ENCODE assay signal across 15 cellular contexts in genomic region chrX:17022205-17022604, GRCh38.
DNase-seq lines count a peak whose midpoint lies in the region; ATAC-seq and TF ChIP-seq lines count a peak whose summit lies in the region.
"Had no signal": no experiment of that assay in that cellular context is flagged by ENCODE, and none has a peak within 500 bp of the region (broad histone marks: within the 10 kb centered on the region; RNA-seq: fewer than 3 reads in every experiment).

No MANE protein-coding gene starts in this region.

- H3K27ac Mint-ChIP-seq in HFFc6 (no peak overlapping the region), Calu3 (ENCODE audit: unreplicated experiment) (no peak overlapping the region)
- H3K27ac Mint-ChIP-seq: activated CD4-positive, alpha-beta T cell treated with anti-CD3 and anti-CD28 coated beads for 36 hours; activated T-helper 2 cell treated with anti-CD3 and anti-CD28 coated beads, Interferon-gamma antibody, Interleukin-2, Interleukin-4, amounts not matched to agents 10 μg/mL and 5 μg/mL and 100 μg/mL, durations not matched to agents 14 hours and 24 hours and 36 hours; T-helper 1 cell treated with Interleukin-12 subunit alpha and Interleukin-12 subunit beta and Interleukin-4 antibody, amounts not matched to agents 30 μg/mL and 1 μg/mL, for 36 hours had no signal

- no peaks in the 10 kb centered on the region for H3K9me3 ChIP-seq in ascending aorta
- H3K9me3 ChIP-seq: A549, gastrocnemius medialis, lower lobe of right lung had no signal

- no peaks in the 10 kb centered on the region for H3K36me3 ChIP-seq in ascending aorta
- H3K36me3 ChIP-seq: gastrocnemius medialis, lower lobe of right lung had no signal

- no peaks in the 10 kb centered on the region for H3K27me3 ChIP-seq in ascending aorta

- no peak for TF ChIP-seq POLR2A in GM18505 (IDR thresholded peaks at IDR 0.05; ENCODE audit: borderline replicate concordance, extremely low read depth, insufficient read depth, insufficient read length)

- no TSS peak for BruUV-seq in Calu3 (replicated peaks; lab: Mats Ljungman, UMichigan)

- peak; percentile 24 for DNase-seq in A172 (ENCODE audit: low spot score)
- DNase-seq in HFFc6 = peak; percentile 15
- DNase-seq in OCI-M1 (lab: John Stamatoyannopoulos, UW) = peak; percentile 14
- DNase-seq in fibroblast of gingiva (ENCODE audit: low read depth) = peak; percentile 15
- DNase-seq in Calu3 = no peak
- DNase-seq in ascending aorta (ENCODE audit: low spot score in 2 of 2) = no peak
- DNase-seq: activated CD4-positive, alpha-beta T cell treated with anti-CD3 and anti-CD28 coated beads for 36 hours; gastrocnemius medialis; lower lobe of right lung; NCI-H1092 treated with DMSO at 0.1 percent for 48 hours had no signal

- no peaks in the 10 kb centered on the region for H3K9me3 Mint-ChIP-seq in HFFc6
- no peaks in the 10 kb centered on the region for H3K9me3 Mint-ChIP-seq in Calu3 (ENCODE audit: low read depth, unreplicated experiment)
- H3K9me3 Mint-ChIP-seq: activated T-helper 2 cell treated with anti-CD3 and anti-CD28 coated beads, Interferon-gamma antibody, Interleukin-2, Interleukin-4, amounts not matched to agents 10 μg/mL and 5 μg/mL and 100 μg/mL, durations not matched to agents 14 hours and 24 hours and 36 hours; T-helper 1 cell treated with Interleukin-12 subunit alpha and Interleukin-12 subunit beta and Interleukin-4 antibody, amounts not matched to agents 30 μg/mL and 1 μg/mL, for 36 hours had no signal

- no peak for TF ChIP-seq CTCF in HFFc6 (IDR thresholded peaks at IDR 0.05)
- no peak for TF ChIP-seq CTCF in Calu3 (IDR thresholded peaks at IDR 0.05; ENCODE audit: unreplicated experiment)
- no peak for TF ChIP-seq CTCF in ascending aorta (IDR thresholded peaks at IDR 0.05)

- H3K27me3 Mint-ChIP-seq in HFFc6 (ENCODE audit: insufficient read depth) (peaks cover 1% of the 10 kb centered on the region; the same call in 1 of the 2 replicates), Calu3 (ENCODE audit: unreplicated experiment) (no peaks in the 10 kb centered on the region)
- H3K27me3 Mint-ChIP-seq: activated CD4-positive, alpha-beta T cell treated with anti-CD3 and anti-CD28 coated beads for 36 hours had no signal

- no peak for ATAC-seq in GM18505 (IDR thresholded peaks at IDR 0.05; ENCODE audit: unreplicated experiment)
- no peak for ATAC-seq in HG03469 (IDR thresholded peaks at IDR 0.05; ENCODE audit: unreplicated experiment)
- ATAC-seq: A549; activated CD4-positive, alpha-beta T cell treated with anti-CD3 and anti-CD28 coated beads for 36 hours; gastrocnemius medialis had no signal

- H3K4me1 Mint-ChIP-seq in HFFc6 (ENCODE audit: low read depth) (no peaks in the 10 kb centered on the region), Calu3 (ENCODE audit: low read depth, unreplicated experiment) (peaks cover 15% of the 10 kb centered on the region)
- H3K4me1 Mint-ChIP-seq: activated CD4-positive, alpha-beta T cell treated with anti-CD3 and anti-CD28 coated beads for 36 hours had no signal

- intact Hi-C loops in Calu3 (cut with micrococcal nuclease; ENCODE audit: unreplicated experiment) (no loop called here), ascending aorta (cut with DNase I) (no loop called here)

- no peak overlapping the region for H3K4me3 ChIP-seq in ascending aorta
- H3K4me3 ChIP-seq: A549, gastrocnemius medialis, lower lobe of right lung had no signal

- H3K4me3 Mint-ChIP-seq in HFFc6 = no peak overlapping the region
- no peak overlapping the region for H3K4me3 Mint-ChIP-seq in Calu3 (ENCODE audit: low read depth, unreplicated experiment)
- H3K4me3 Mint-ChIP-seq: activated CD4-positive, alpha-beta T cell treated with anti-CD3 and anti-CD28 coated beads for 36 hours; T-helper 1 cell treated with Interleukin-12 subunit alpha and Interleukin-12 subunit beta and Interleukin-4 antibody, amounts not matched to agents 30 μg/mL and 1 μg/mL, for 36 hours had no signal

- H3K27ac ChIP-seq in ascending aorta = no peak overlapping the region
- H3K27ac ChIP-seq: A549, gastrocnemius medialis, lower lobe of right lung had no signal

- H3K4me1 ChIP-seq in ascending aorta = peaks cover 0 to 6% of the 10 kb centered on the region in 2 donors
- H3K4me1 ChIP-seq: A549, gastrocnemius medialis, lower lobe of right lung had no signal

- CTCF ChIA-PET in Calu3 (lab: Charles Lee) = interaction anchor here (0.7 kb wide), 1 partner anchor 14 kb away, joined by 3 read pairs; no protein-coding TSS in a partner anchor

- H3K36me3 Mint-ChIP-seq in HFFc6 (ENCODE audit: low read depth) (no peaks in the 10 kb centered on the region), Calu3 (ENCODE audit: insufficient read depth, unreplicated experiment) (no peaks in the 10 kb centered on the region)

Comparison
In these comparisons a context has a peak if more than half of its experiments do, and no peak if none do; other contexts are left out.
1. DNase-seq: peak in A172 (single experiment), HFFc6 (single experiment), OCI-M1 (single experiment) and fibroblast of gingiva (single experiment); none in Calu3 (single experiment) and ascending aorta (0 of 2).